Comparison of ENCODE assay signal across 19 cellular contexts in the genomic region with DNA sequence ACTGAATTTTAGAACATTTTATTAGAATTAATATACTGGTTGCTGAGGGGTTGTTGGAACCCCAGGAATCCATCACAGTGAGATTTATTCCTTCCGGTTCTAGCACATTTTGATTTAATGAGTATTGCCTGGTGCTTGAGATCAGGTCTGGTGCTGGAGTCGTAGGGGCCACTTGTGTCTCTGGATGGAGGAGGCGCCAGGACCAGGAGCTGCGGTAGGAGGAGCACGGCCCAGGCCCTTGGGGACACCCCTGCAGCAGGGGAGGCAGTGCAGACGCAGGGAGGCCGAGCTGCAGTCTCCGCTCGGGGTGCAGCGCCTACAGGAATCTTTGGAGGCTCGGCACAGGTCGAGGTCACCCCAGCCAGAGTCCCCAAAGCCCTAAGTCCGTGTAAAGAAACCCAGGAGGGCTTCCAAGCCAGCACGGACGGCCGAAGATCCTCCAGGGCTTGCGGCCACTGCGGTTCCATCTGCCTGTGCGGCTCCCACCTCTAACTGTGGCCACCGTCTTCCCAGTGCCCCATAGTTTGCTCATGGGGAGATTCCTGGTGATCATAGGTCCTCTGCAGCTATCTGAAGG.
DNase-seq lines count a peak whose midpoint lies in the region; ATAC-seq and TF ChIP-seq lines count a peak whose summit lies in the region.
"Had no signal": no experiment of that assay in that cellular context is flagged by ENCODE, and none has a peak within 500 bp of the region (broad histone marks: within the 10 kb centered on the region; RNA-seq: fewer than 3 reads in every experiment).

No MANE protein-coding gene starts in this region.

- H3K27ac Mint-ChIP-seq in T-cell: no peak overlapping the region
- H3K27ac Mint-ChIP-seq: activated naive CD8-positive, alpha-beta T cell treated with anti-CD3 and anti-CD28 coated beads for 36 hours; stimulated activated naive B cell treated with anti-CD40 and anti-IgM and Interleukin-4, amounts not matched to agents 10 μg/mL and 1 μg/mL and 100 μg/mL, for 72 hours had no signal

- no peak overlapping the region for H3K27ac ChIP-seq in HCT116 (ENCODE audit: low read depth, low read length)
- peak overlapping the region; percentile 73 to 80 for H3K27ac ChIP-seq in thoracic aorta
- H3K27ac ChIP-seq: body of pancreas, ovary, right lobe of liver had no signal

- CTCF ChIA-PET in HCT116 (lab: Charles Lee): interaction anchor here (1.5 kb wide), 1 partner anchor 307 kb away, joined by 3 read pairs; no protein-coding TSS in a partner anchor
- CTCF ChIA-PET in T-cell (lab: Charles Lee): no interaction called here

- ATAC-seq in HCT116 (no peak), SK-N-SH treated with all-trans-retinoic acid at 6 μM for 48 hours (peak; percentile 5; the same call in 1 of the 3 replicates), thoracic aorta (ENCODE audit: insufficient number of reproducible peaks, low FRiP score, low read depth) (no peak), T-cell (replicated peaks in 1 of 4) (no peak), GM18867 (IDR thresholded peaks at IDR 0.05; ENCODE audit: unreplicated experiment) (no peak)
- ATAC-seq: heart right ventricle; stimulated activated naive B cell treated with anti-CD40 and anti-IgM and Interleukin-4, amounts not matched to agents 10 μg/mL and 1 μg/mL and 100 μg/mL, for 72 hours had no signal

- H3K79me2 ChIP-seq in HCT116 (ENCODE audit: insufficient read depth, low read length): no peaks in the 10 kb centered on the region

- TF ChIP-seq CTCF in HCT116 (IDR thresholded peaks at IDR 0.05 in 2 of 3, conservative IDR thresholded peaks at IDR 0.05 in 1 of 3; ENCODE audit: borderline replicate concordance in 1 of 3, insufficient read depth in 1 of 3, low read depth in 2 of 3, low read length in 2 of 3): no peak
- TF ChIP-seq CTCF in thoracic aorta (IDR thresholded peaks at IDR 0.05): no peak

- no peaks in the 10 kb centered on the region for H4K20me1 ChIP-seq in HCT116 (ENCODE audit: insufficient read depth)

- no peak overlapping the region for H2AFZ ChIP-seq in HCT116 (ENCODE audit: low read depth, low read length, poor library complexity, severe bottlenecking)

- no peaks in the 10 kb centered on the region for H3K9me3 ChIP-seq in HCT116 (ENCODE audit: control insufficient read depth in 1 of 2, insufficient read depth in 1 of 2, low read depth in 1 of 2, low read length in 2 of 2)
- H3K9me3 ChIP-seq in thoracic aorta: no peaks in the 10 kb centered on the region
- H3K9me3 ChIP-seq: body of pancreas, heart right ventricle, ovary, right lobe of liver, tibial nerve had no signal

- H3K36me3 ChIP-seq in HCT116 (ENCODE audit: control insufficient read depth in 1 of 2, insufficient read depth in 2 of 2, low read length in 2 of 2) (no peaks in the 10 kb centered on the region), thoracic aorta (no peaks in the 10 kb centered on the region)
- H3K36me3 ChIP-seq: heart right ventricle, ovary, right lobe of liver, tibial nerve had no signal

- H3K27me3 Mint-ChIP-seq in T-cell: peaks cover 1 to 14% of the 10 kb centered on the region in 2 donors

- no peaks in the 10 kb centered on the region for H3K9me2 ChIP-seq in HCT116 (ENCODE audit: insufficient read depth)

- POLR2A ChIA-PET in HCT116 (lab: Charles Lee): no interaction called here
- POLR2A ChIA-PET in T-cell (lab: Charles Lee): no interaction called here

- DNase-seq in HCT116 (ENCODE audit: low read depth, low spot score): no peak
- DNase-seq in mesenteric fat pad (ENCODE audit: low spot score): peak; percentile 59
- no peak for DNase-seq in thoracic aorta (ENCODE audit: low spot score)
- no peak for DNase-seq in T-cell
- no peak for DNase-seq in cerebellar cortex (ENCODE audit: low spot score)
- no peak for DNase-seq in NCI-H2171 (lab: John Stamatoyannopoulos, UW)
- DNase-seq: activated naive CD8-positive, alpha-beta T cell treated with anti-CD3 and anti-CD28 coated beads for 36 hours; NCI-H1092 treated with DMSO at 0.1 percent for 48 hours; NCI-H2081; NCI-H510A treated with DMSO at 0.1 percent for 48 hours; NK-92 treated with Interleukin-12 subunit alpha and Interleukin-12 subunit beta, amount 100 ng/mL, for 24 hours; right lobe of liver; stimulated activated naive B cell treated with anti-CD40 and anti-IgM and Interleukin-4, amounts not matched to agents 10 μg/mL and 1 μg/mL and 100 μg/mL, for 72 hours had no signal

- H3K4me1 ChIP-seq in HCT116 (ENCODE audit: control insufficient read depth in 1 of 2, insufficient read depth in 2 of 2, low read length in 2 of 2) (peaks cover 7 to 21% of the 10 kb centered on the region in 2 experiments; a peak in 3 of 4 replicates), thoracic aorta (ENCODE audit: control insufficient read depth in 1 of 2, low read depth in 2 of 2) (peaks cover 7 to 42% of the 10 kb centered on the region in 2 donors)
- H3K4me1 ChIP-seq: body of pancreas, right lobe of liver had no signal

- no peak for TF ChIP-seq POLR2A in HCT116 (IDR thresholded peaks at IDR 0.05; ENCODE audit: borderline replicate concordance, extremely low read depth, insufficient read depth, insufficient read length)

- RAD21 ChIA-PET in HCT116 (lab: Charles Lee; ENCODE audit: low non-redundant PET in 1 of 2, low total read pairs in 2 of 2, uncharacterized antibody in 2 of 2, unreplicated experiment in 2 of 2): no interaction called here

- no TSS peak for BruUV-seq in HCT116 (replicated peaks; lab: Mats Ljungman, UMichigan)

- no peak overlapping the region for H3K4me3 Mint-ChIP-seq in T-cell
- H3K4me3 Mint-ChIP-seq: activated naive CD8-positive, alpha-beta T cell treated with anti-CD3 and anti-CD28 coated beads for 36 hours; stimulated activated naive B cell treated with anti-CD40 and anti-IgM and Interleukin-4, amounts not matched to agents 10 μg/mL and 1 μg/mL and 100 μg/mL, for 72 hours had no signal

- H3K4me3 ChIP-seq in HCT116 (replicated peaks in 1 of 2; ENCODE audit: low read depth in 1 of 2, low read length in 2 of 2) (no peak overlapping the region), thoracic aorta (no peak overlapping the region)
- H3K4me3 ChIP-seq: body of pancreas, heart right ventricle, ovary, right lobe of liver, tibial nerve had no signal

- no peaks in the 10 kb centered on the region for H3K9me3 Mint-ChIP-seq in T-cell

- no peaks in the 10 kb centered on the region for H3K36me3 Mint-ChIP-seq in T-cell
- H3K36me3 Mint-ChIP-seq: stimulated activated naive B cell treated with anti-CD40 and anti-IgM and Interleukin-4, amounts not matched to agents 10 μg/mL and 1 μg/mL and 100 μg/mL, for 72 hours had no signal

- no peak for TF ChIP-seq RAD21 in HCT116 (IDR thresholded peaks at IDR 0.05; ENCODE audit: low read depth)

- intact Hi-C loops in HCT116 (cut with micrococcal nuclease): no loop called here

- peak overlapping the region; percentile 66; the same call in 1 of the 2 replicates for H3K4me2 ChIP-seq in HCT116 (ENCODE audit: low read length)

- H3K27me3 ChIP-seq in HCT116 (ENCODE audit: insufficient read depth, low read length) (no peaks in the 10 kb centered on the region), thoracic aorta (replicated peaks; ENCODE audit: insufficient read depth) (no peaks in the 10 kb centered on the region)
- H3K27me3 ChIP-seq: body of pancreas, heart right ventricle, ovary, right lobe of liver, tibial nerve had no signal

- H3K9ac ChIP-seq in HCT116 (ENCODE audit: low read length): no peak overlapping the region

- H3K4me1 Mint-ChIP-seq in T-cell: no peaks in the 10 kb centered on the region
- H3K4me1 Mint-ChIP-seq: activated naive CD8-positive, alpha-beta T cell treated with anti-CD3 and anti-CD28 coated beads for 36 hours had no signal

TF ChIP-seq in HCT116, 20 proteins besides CTCF, POLR2A, EP300 and RAD21:
- no peak for TF ChIP-seq TCF7L2 (IDR thresholded peaks at IDR 0.05; ENCODE audit: borderline replicate concordance, extremely low read depth, insufficient read depth, insufficient read length)
- TF ChIP-seq ELF1 (IDR thresholded peaks at IDR 0.05; ENCODE audit: borderline replicate concordance, low read depth): no peak
- TF ChIP-seq, protein P1, sequence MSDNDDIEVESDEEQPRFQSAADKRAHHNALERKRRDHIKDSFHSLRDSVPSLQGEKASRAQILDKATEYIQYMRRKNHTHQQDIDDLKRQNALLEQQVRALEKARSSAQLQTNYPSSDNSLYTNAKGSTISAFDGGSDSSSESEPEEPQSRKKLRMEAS (IDR thresholded peaks at IDR 0.05): no peak
- no peak for TF ChIP-seq YY1 (IDR thresholded peaks at IDR 0.05; ENCODE audit: extremely low read depth, insufficient replicate concordance, low read depth, low read length)
- no peak for TF ChIP-seq CBX3 (IDR thresholded peaks at IDR 0.05; ENCODE audit: low read depth)

TF ChIP-seq in SK-N-SH treated with all-trans-retinoic acid at 6 μM for 48 hours, 23 proteins besides CTCF, POLR2A, EP300 and RAD21:
- TF ChIP-seq, protein P2, sequence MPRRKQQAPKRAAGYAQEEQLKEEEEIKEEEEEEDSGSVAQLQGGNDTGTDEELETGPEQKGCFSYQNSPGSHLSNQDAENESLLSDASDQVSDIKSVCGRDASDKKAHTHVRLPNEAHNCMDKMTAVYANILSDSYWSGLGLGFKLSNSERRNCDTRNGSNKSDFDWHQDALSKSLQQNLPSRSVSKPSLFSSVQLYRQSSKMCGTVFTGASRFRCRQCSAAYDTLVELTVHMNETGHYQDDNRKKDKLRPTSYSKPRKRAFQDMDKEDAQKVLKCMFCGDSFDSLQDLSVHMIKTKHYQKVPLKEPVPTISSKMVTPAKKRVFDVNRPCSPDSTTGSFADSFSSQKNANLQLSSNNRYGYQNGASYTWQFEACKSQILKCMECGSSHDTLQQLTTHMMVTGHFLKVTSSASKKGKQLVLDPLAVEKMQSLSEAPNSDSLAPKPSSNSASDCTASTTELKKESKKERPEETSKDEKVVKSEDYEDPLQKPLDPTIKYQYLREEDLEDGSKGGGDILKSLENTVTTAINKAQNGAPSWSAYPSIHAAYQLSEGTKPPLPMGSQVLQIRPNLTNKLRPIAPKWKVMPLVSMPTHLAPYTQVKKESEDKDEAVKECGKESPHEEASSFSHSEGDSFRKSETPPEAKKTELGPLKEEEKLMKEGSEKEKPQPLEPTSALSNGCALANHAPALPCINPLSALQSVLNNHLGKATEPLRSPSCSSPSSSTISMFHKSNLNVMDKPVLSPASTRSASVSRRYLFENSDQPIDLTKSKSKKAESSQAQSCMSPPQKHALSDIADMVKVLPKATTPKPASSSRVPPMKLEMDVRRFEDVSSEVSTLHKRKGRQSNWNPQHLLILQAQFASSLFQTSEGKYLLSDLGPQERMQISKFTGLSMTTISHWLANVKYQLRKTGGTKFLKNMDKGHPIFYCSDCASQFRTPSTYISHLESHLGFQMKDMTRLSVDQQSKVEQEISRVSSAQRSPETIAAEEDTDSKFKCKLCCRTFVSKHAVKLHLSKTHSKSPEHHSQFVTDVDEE (CRISPR knock-in tag; IDR thresholded peaks at IDR 0.05): no peak
- TF ChIP-seq ZNF8 (CRISPR knock-in tag; IDR thresholded peaks at IDR 0.05) (no peak), ZC3H10 (CRISPR knock-in tag; IDR thresholded peaks at IDR 0.05) (no peak)
